In genomic region chr21:38810034-38810825, GRCh38 we compare ENCODE assay signal across 10 cellular contexts. TPM values are rescaled to one million over a fixed set of nuclear protein-coding genes. Genes with fewer than 3 reads are reported as not detected.
DNase-seq lines count a peak whose midpoint lies in the region; ATAC-seq, FAIRE-seq and TF ChIP-seq lines count a peak whose summit lies in the region.
"Had no signal": no experiment of that assay in that cellular context is flagged by ENCODE, and none has a peak within 500 bp of the region (broad histone marks: within the 10 kb centered on the region; RNA-seq: fewer than 3 reads in every experiment).

No MANE protein-coding gene starts in this region.

- H3K9me3 ChIP-seq in Loucy (ENCODE audit: insufficient read depth, low read depth, low read length) (no peaks in the 10 kb centered on the region), liver (ENCODE audit: control insufficient read depth in 4 of 4, low read length in 3 of 4) (no peaks in the 10 kb centered on the region), thoracic aorta (no peaks in the 10 kb centered on the region), pancreas (no peaks in the 10 kb centered on the region)

- no peaks in the 10 kb centered on the region for H3K9me2 ChIP-seq in Loucy (replicated peaks; ENCODE audit: low read depth, low read length)

- H3K36me3 ChIP-seq in Loucy (ENCODE audit: insufficient read depth, low read length) (peaks cover 35% of the 10 kb centered on the region), liver (ENCODE audit: control insufficient read depth in 4 of 4, insufficient read depth in 3 of 4, low read depth in 1 of 4, low read length in 3 of 4) (peaks cover 16 to 52% (median 39%) of the 10 kb centered on the region in 4 donors), thoracic aorta (peaks cover 29% of the 10 kb centered on the region), pancreas (peaks cover 8 to 17% (median 15%) of the 10 kb centered on the region in 3 donors)

- intact Hi-C loops in MCF 10A (cut with micrococcal nuclease) (loop anchor here (2.0 kb wide), 2 partner anchors 21 to 29 kb away; no protein-coding TSS in a partner anchor), pancreas (cut with DNase I) (no loop called here)
- intact Hi-C loops in activated CD4-positive, alpha-beta T cell treated with anti-CD3 and anti-CD28 coated beads, Interleukin-2, amount 10 ng/mL, durations not matched to agents 24 days and 14 days (cut with micrococcal nuclease), result no loop called here

- no TSS peak for BruUV-seq in MCF 10A (replicated peaks; lab: Mats Ljungman, UMichigan)

- H3K4me3 Mint-ChIP-seq in MCF 10A (ENCODE audit: unreplicated experiment), result peak overlapping the region; percentile 97
- H3K4me3 Mint-ChIP-seq in activated CD4-positive, alpha-beta T cell treated with anti-CD3 and anti-CD28 coated beads, Interleukin-2, amount 10 ng/mL, durations not matched to agents 24 days and 14 days, result no peak overlapping the region
- H3K4me3 Mint-ChIP-seq: activated naive CD8-positive, alpha-beta T cell treated with anti-CD3 and anti-CD28 coated beads, Interleukin-2, amount 50 U/mL, for 24 hours had no signal

- H3K27ac ChIP-seq in liver (ENCODE audit: low read depth in 1 of 2, low read length in 2 of 2), result peak overlapping the region; percentile 95 to 99
- H3K27ac ChIP-seq in thoracic aorta, result peak overlapping the region; percentile 98
- peak overlapping the region in 1 of 4 donors; percentile 15 for H3K27ac ChIP-seq in pancreas

- peaks cover 83% of the 10 kb centered on the region for H3K79me2 ChIP-seq in Loucy (ENCODE audit: insufficient read depth, low read length)

- no peak overlapping the region for H2AFZ ChIP-seq in Loucy (ENCODE audit: low read length)

- peak overlapping the region; percentile 83 for H3K27ac Mint-ChIP-seq in MCF 10A (ENCODE audit: low read depth, unreplicated experiment)
- no peak overlapping the region for H3K27ac Mint-ChIP-seq in activated CD4-positive, alpha-beta T cell treated with anti-CD3 and anti-CD28 coated beads, Interleukin-2, amount 10 ng/mL, durations not matched to agents 24 days and 14 days

- H3K4me1 Mint-ChIP-seq in MCF 10A (ENCODE audit: insufficient read depth, unreplicated experiment), result peaks cover 33% of the 10 kb centered on the region
- H3K4me1 Mint-ChIP-seq in activated CD4-positive, alpha-beta T cell treated with anti-CD3 and anti-CD28 coated beads, Interleukin-2, amount 10 ng/mL, durations not matched to agents 24 days and 14 days, result peaks cover 44% of the 10 kb centered on the region

- H3F3A ChIP-seq in Loucy (ENCODE audit: low read depth), result no peaks in the 10 kb centered on the region

- H3K9ac ChIP-seq in Loucy (ENCODE audit: low read depth, low read length, poor library complexity, severe bottlenecking), result peak overlapping the region; percentile 16
- H3K9ac ChIP-seq in liver (ENCODE audit: low read depth in 1 of 2, low read length in 2 of 2), result peak overlapping the region; percentile 30 to 100

- peaks cover 89% of the 10 kb centered on the region for H3K36me3 Mint-ChIP-seq in MCF 10A (ENCODE audit: insufficient read depth, unreplicated experiment)
- peaks cover 63% of the 10 kb centered on the region for H3K36me3 Mint-ChIP-seq in activated CD4-positive, alpha-beta T cell treated with anti-CD3 and anti-CD28 coated beads, Interleukin-2, amount 10 ng/mL, durations not matched to agents 24 days and 14 days (ENCODE audit: low read depth)

- no peaks in the 10 kb centered on the region for H3K27me3 Mint-ChIP-seq in MCF 10A (ENCODE audit: insufficient read depth, unreplicated experiment)
- H3K27me3 Mint-ChIP-seq in activated CD4-positive, alpha-beta T cell treated with anti-CD3 and anti-CD28 coated beads, Interleukin-2, amount 10 ng/mL, durations not matched to agents 24 days and 14 days, result no peaks in the 10 kb centered on the region
- H3K27me3 Mint-ChIP-seq: activated naive CD8-positive, alpha-beta T cell treated with anti-CD3 and anti-CD28 coated beads, Interleukin-2, amount 50 U/mL, for 24 hours had no signal

- H3K4me1 ChIP-seq in Loucy (ENCODE audit: insufficient read depth, low read length, poor library complexity, severe bottlenecking) (peaks cover 54% of the 10 kb centered on the region), liver (ENCODE audit: control insufficient read depth in 4 of 4, insufficient read depth in 4 of 4, low read length in 3 of 4) (peaks cover 4 to 28% (median 12%) of the 10 kb centered on the region in 4 donors), thoracic aorta (ENCODE audit: control insufficient read depth in 1 of 2, low read depth in 2 of 2) (peaks cover 24 to 63% of the 10 kb centered on the region in 2 donors), pancreas (no peaks in the 10 kb centered on the region)

- H3K9me3 Mint-ChIP-seq in MCF 10A (ENCODE audit: unreplicated experiment), result no peaks in the 10 kb centered on the region
- H3K9me3 Mint-ChIP-seq in activated CD4-positive, alpha-beta T cell treated with anti-CD3 and anti-CD28 coated beads, Interleukin-2, amount 10 ng/mL, durations not matched to agents 24 days and 14 days, result peaks cover 3% of the 10 kb centered on the region
- H3K9me3 Mint-ChIP-seq: activated naive CD8-positive, alpha-beta T cell treated with anti-CD3 and anti-CD28 coated beads, Interleukin-2, amount 50 U/mL, for 24 hours had no signal

- FAIRE-seq in pancreas (lab: Jason Lieb, UNC), result no peak

- H3K27me3 ChIP-seq in Loucy (ENCODE audit: insufficient read depth, low read length, poor library complexity, severe bottlenecking) (no peaks in the 10 kb centered on the region), liver (ENCODE audit: control insufficient read depth in 4 of 4, insufficient read depth in 4 of 4, low read length in 3 of 4) (no peaks in the 10 kb centered on the region), thoracic aorta (replicated peaks; ENCODE audit: insufficient read depth) (no peaks in the 10 kb centered on the region), pancreas (no peaks in the 10 kb centered on the region)

- H3K4me3 ChIP-seq in Loucy (ENCODE audit: low read length, poor library complexity, severe bottlenecking), result peak overlapping the region; percentile 93
- H3K4me3 ChIP-seq in liver (ENCODE audit: low read depth in 1 of 3, low read length in 3 of 3), result peak overlapping the region in 2 of 3 donors; percentile 16 to 27
- peak overlapping the region; percentile 82 for H3K4me3 ChIP-seq in thoracic aorta
- H3K4me3 ChIP-seq in pancreas, result no peak overlapping the region

- TF ChIP-seq CTCF in Loucy (conservative IDR thresholded peaks at IDR 0.05; ENCODE audit: low read length) (no peak), MCF 10A (IDR thresholded peaks at IDR 0.05; ENCODE audit: unreplicated experiment) (no peak), liver (IDR thresholded peaks at IDR 0.05; ENCODE audit: low read depth, low read length, missing input control) (no peak), thoracic aorta (IDR thresholded peaks at IDR 0.05) (no peak), pancreas (IDR thresholded peaks at IDR 0.05) (no peak)

- no peak for ATAC-seq in thoracic aorta (ENCODE audit: insufficient number of reproducible peaks, low FRiP score, low read depth)
- ATAC-seq in pancreas, result no peak
- ATAC-seq: activated naive CD8-positive, alpha-beta T cell treated with anti-CD3 and anti-CD28 coated beads, Interleukin-2, amount 50 U/mL, for 24 hours had no signal

- CTCF ChIA-PET in MCF 10A (lab: Yijun Ruan, JAX), result interaction anchor here (0.5 to 2.8 kb wide), 15 partner anchors 22 to 335 kb away, joined by 3 to 18 read pairs (median 3); no protein-coding TSS in a partner anchor

- no peak for TF ChIP-seq RAD21 in liver (IDR thresholded peaks at IDR 0.05)

- WGBS in liver, result 71% methylated on average over 8 of the region's 8 CpGs
- WGBS in pancreas, 2 donors, result 92 to 94% methylated on average over 8 of the region's 8 CpGs

- H3K4me2 ChIP-seq in Loucy (ENCODE audit: low read depth, low read length, poor library complexity, severe bottlenecking), result peak overlapping the region; percentile 83

- peaks cover 51% of the 10 kb centered on the region for H4K20me1 ChIP-seq in Loucy (ENCODE audit: insufficient read depth, low read length, poor library complexity, severe bottlenecking)

- DNase-seq in MCF 10A (ENCODE audit: unreplicated experiment) (no peak), thoracic aorta (ENCODE audit: low spot score) (no peak), NCI-H526 treated with DMSO at 0.1 percent for 48 hours (lab: John Stamatoyannopoulos, UW) (no peak), pancreas (no peak)
- DNase-seq in activated CD4-positive, alpha-beta T cell treated with anti-CD3 and anti-CD28 coated beads, Interleukin-2, amount 10 ng/mL, durations not matched to agents 24 days and 14 days, result no peak
- DNase-seq: activated CD4-positive, alpha-beta T cell treated with anti-CD3 and anti-CD28 coated beads, Interleukin-2, amount 50 U/mL, for 4 hours; activated naive CD8-positive, alpha-beta T cell treated with anti-CD3 and anti-CD28 coated beads, Interleukin-2, amount 50 U/mL, for 24 hours; NCI-H2227 treated with DMSO at 0.1 percent for 48 hours had no signal

- POLR2A ChIA-PET in MCF 10A (lab: Yijun Ruan, JAX), result interaction anchor here (0.7 to 11.6 kb wide), 22 partner anchors 7 to 322 kb away, joined by 3 to 188 read pairs (median 6); no protein-coding TSS in a partner anchor

TF ChIP-seq in liver, 16 proteins besides CTCF, POLR2A, EP300 and RAD21 (continues in another document):
- TF ChIP-seq HNF4A (conservative IDR thresholded peaks at IDR 0.05) (no peak), SP1 (IDR thresholded peaks at IDR 0.05) (no peak)
- TF ChIP-seq, protein P1, sequence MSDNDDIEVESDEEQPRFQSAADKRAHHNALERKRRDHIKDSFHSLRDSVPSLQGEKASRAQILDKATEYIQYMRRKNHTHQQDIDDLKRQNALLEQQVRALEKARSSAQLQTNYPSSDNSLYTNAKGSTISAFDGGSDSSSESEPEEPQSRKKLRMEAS (IDR thresholded peaks at IDR 0.05), result no peak
- TF ChIP-seq, protein P2, sequence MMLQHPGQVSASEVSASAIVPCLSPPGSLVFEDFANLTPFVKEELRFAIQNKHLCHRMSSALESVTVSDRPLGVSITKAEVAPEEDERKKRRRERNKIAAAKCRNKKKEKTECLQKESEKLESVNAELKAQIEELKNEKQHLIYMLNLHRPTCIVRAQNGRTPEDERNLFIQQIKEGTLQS (IDR thresholded peaks at IDR 0.05), result no peak

RNA-seq across cellular contexts. Expression of gene ETS2, which starts 4.5 kb away (rescaled TPM):
- total RNA-seq in MCF 10A (2022) (109 and 126 TPM in 2 replicates), liver (10 to 100 TPM; 20.2 to 90.7 TPM), thoracic aorta (100 to 1,000 TPM; 120 to 226 TPM), pancreas (10 to 100 TPM; 11.6 to 30.0 (median 17.9) TPM)
- polyA plus RNA-seq in liver (10 to 100 TPM; 40.8 to 42.8 TPM), pancreas (10 to 100 TPM; 10.6 to 26.3 TPM)
- 28.6 and 30.4 TPM in 2 replicates for total RNA-seq in activated CD4-positive, alpha-beta T cell treated with anti-CD3 and anti-CD28 coated beads, Interleukin-2, amount 10 ng/mL, durations not matched to agents 24 days and 14 days

Comparison
In these comparisons a context has a peak if more than half of its experiments do, and no peak if none do; other contexts are left out.
1. H3K4me3 ChIP-seq: peak in Loucy (single experiment), liver (2 of 3) and thoracic aorta (single experiment); none in pancreas (0 of 4).